ENCODE assay signal across 28 cellular contexts in genomic region chr9:110541950-110542349, GRCh38. TPM values are rescaled to one million over a fixed set of nuclear protein-coding genes. Genes with fewer than 3 reads are reported as not detected.
"Had no signal": no experiment of that assay in that cellular context is flagged by ENCODE, and none has a peak within 500 bp of the region (broad histone marks: within the 10 kb centered on the region; RNA-seq: fewer than 3 reads in every experiment).

No MANE protein-coding gene starts in this region.

- H3K36me3 ChIP-seq: pancreas, prostate gland, sigmoid colon, suprapubic skin, tibial artery had no signal

- H3K27ac ChIP-seq: body of pancreas, pancreas, prostate gland, sigmoid colon, suprapubic skin, tibial artery had no signal

- H3K9me3 ChIP-seq: body of pancreas, pancreas, prostate gland, sigmoid colon, suprapubic skin, tibial artery had no signal

- H3K4me3 ChIP-seq: body of pancreas, pancreas, prostate gland, sigmoid colon, suprapubic skin, tibial artery had no signal

- H3K27me3 ChIP-seq: body of pancreas, pancreas, sigmoid colon, suprapubic skin, tibial artery had no signal

- H3K4me1 ChIP-seq: body of pancreas, pancreas, prostate gland had no signal

- DNase-seq: activated CD4-positive, alpha-beta T cell treated with anti-CD3 and anti-CD28 coated beads for 1 hour; activated CD4-positive, alpha-beta T cell treated with anti-CD3 and anti-CD28 coated beads, Interleukin-2, amount 50 U/mL, for 1 hour; activated CD8-positive, alpha-beta T cell treated with anti-CD3 and anti-CD28 coated beads for 36 hours; activated naive CD8-positive, alpha-beta T cell treated with anti-CD3 and anti-CD28 coated beads, Interleukin-2, amount 50 U/mL, for 24 hours; activated T-cell treated with anti-CD3 and anti-CD28 coated beads, Interleukin-2, amount 50 U/mL, for 4 hours; anterior cingulate cortex; body of pancreas; cortex of kidney; effector memory CD8-positive, alpha-beta T cell; head of caudate nucleus; hippocampal formation; kidney; left colon; mammary epithelial cell; midbrain; naive thymus-derived CD4-positive, alpha-beta T cell; pancreas; retina; sigmoid colon; small intestine; stimulated activated CD4-positive, alpha-beta T cell treated with anti-CD3 and anti-CD28 coated beads, Interleukin-1b, Interleukin-23, amount 100 ng/mL, for 48 hours; stimulated activated naive CD4-positive, alpha-beta T cell; T-helper 17 cell; tibial artery had no signal

- ATAC-seq: activated CD8-positive, alpha-beta T cell treated with anti-CD3 and anti-CD28 coated beads for 36 hours; activated naive CD8-positive, alpha-beta T cell treated with anti-CD3 and anti-CD28 coated beads, Interleukin-2, amount 50 U/mL, for 24 hours; activated T-cell treated with anti-CD3 and anti-CD28 coated beads, Interleukin-2, amount 50 U/mL, for 4 hours; activated T-helper 17 cell treated with anti-CD3 and anti-CD28 coated beads, Interleukin-2, amount 50 U/mL, for 72 hours; body of pancreas; effector memory CD8-positive, alpha-beta T cell; left colon; naive thymus-derived CD4-positive, alpha-beta T cell; pancreas; T-helper 17 cell; WTC11 had no signal

RNA-seq across cellular contexts. Expression of gene SVEP1, which starts 37.6 kb away (rescaled TPM):
- total RNA-seq: activated CD8-positive, alpha-beta T cell treated with anti-CD3 and anti-CD28 coated beads for 36 hours had no signal
